Comparison of ENCODE assay signal across 8 cellular contexts in the genomic region with DNA sequence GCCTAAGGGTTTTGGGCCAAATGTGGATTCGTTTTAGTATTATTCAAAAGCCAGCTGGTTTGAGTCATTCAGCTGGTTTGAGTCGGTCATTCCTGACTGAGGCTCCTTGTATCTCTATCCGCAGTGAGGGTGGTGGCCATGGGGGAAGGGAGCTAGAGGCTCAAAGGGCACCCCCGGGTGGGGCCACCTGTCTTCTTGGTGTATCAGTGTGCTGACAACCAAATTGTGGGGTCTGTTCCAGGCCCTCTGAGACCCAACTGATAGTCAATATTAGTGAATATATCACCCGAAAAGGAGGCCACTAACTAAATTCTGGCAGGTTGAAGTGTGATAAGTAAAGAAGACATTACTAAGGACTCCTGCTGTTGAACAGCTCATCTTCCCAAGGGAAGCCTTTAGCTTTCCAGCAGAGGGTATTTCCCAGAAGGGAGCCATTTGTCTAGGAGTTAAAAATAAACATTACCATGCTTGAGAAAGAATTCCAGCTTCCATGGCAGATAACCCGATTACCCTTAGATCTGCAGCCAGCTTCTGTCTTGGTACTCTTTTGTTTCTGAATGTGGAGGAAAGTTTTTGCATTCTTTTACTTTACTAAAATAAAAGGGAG. TPM values are rescaled to one million over a fixed set of nuclear protein-coding genes. Genes with fewer than 3 reads are reported as not detected.
DNase-seq lines count a peak whose midpoint lies in the region; ATAC-seq and TF ChIP-seq lines count a peak whose summit lies in the region.

No MANE protein-coding gene starts in this region.

- H3K23ac ChIP-seq in trophoblast cell (ENCODE audit: low read length): no peak overlapping the region

- no peak overlapping the region for H3K27ac ChIP-seq in trophoblast cell (ENCODE audit: low read depth, low read length)

- no peak overlapping the region for H2BK120ac ChIP-seq in trophoblast cell (ENCODE audit: insufficient read depth, low read length, poor library complexity)

- peak; percentile 65 for DNase-seq in ELF-1 (ENCODE audit: low read depth, low spot score)
- DNase-seq in NCI-H345 treated with DMSO at 0.1 percent for 48 hours (lab: John Stamatoyannopoulos, UW; ENCODE audit: unreplicated experiment): peak; percentile 35
- DNase-seq in erythroblast (lab: John Stamatoyannopoulos, UW): peak; percentile 7 to 11
- no peak for DNase-seq in trophoblast cell
- DNase-seq in left lobe of liver (ENCODE audit: low spot score): no peak
- no peak for DNase-seq in pons (ENCODE audit: low spot score)
- DNase-seq in AG08396 (ENCODE audit: low spot score): no peak

- H3K4me2 ChIP-seq in trophoblast cell (ENCODE audit: low read length): peak overlapping the region; percentile 45

- no peaks in the 10 kb centered on the region for H3K36me3 ChIP-seq in trophoblast cell (ENCODE audit: control insufficient read depth in 1 of 2, insufficient read depth in 2 of 2, low read length in 2 of 2)

- H3K4me3 ChIP-seq in trophoblast cell (ENCODE audit: low read depth, low read length): no peak overlapping the region

- ATAC-seq in left lobe of liver (no peak), HG03108 (IDR thresholded peaks at IDR 0.05; ENCODE audit: unreplicated experiment) (no peak)

- TF ChIP-seq POLR2A in erythroblast (IDR thresholded peaks at IDR 0.05; ENCODE audit: low read length): no peak

- no peaks in the 10 kb centered on the region for H3K4me1 ChIP-seq in trophoblast cell (ENCODE audit: control insufficient read depth in 1 of 2, insufficient read depth in 2 of 2, low read length in 2 of 2)

- no peak overlapping the region for H4K91ac ChIP-seq in trophoblast cell (ENCODE audit: low read depth, low read length)

- H2BK5ac ChIP-seq in trophoblast cell (ENCODE audit: low read depth, low read length, poor library complexity): no peak overlapping the region

- no peak overlapping the region for H3K18ac ChIP-seq in trophoblast cell (ENCODE audit: low read length)

- no peak overlapping the region for H4K8ac ChIP-seq in trophoblast cell (ENCODE audit: low read depth, low read length)

- H3K4ac ChIP-seq in trophoblast cell (ENCODE audit: low read depth, low read length): no peak overlapping the region

- H2AFZ ChIP-seq in trophoblast cell (ENCODE audit: insufficient read depth, low read length, poor library complexity): no peak overlapping the region

- H3K79me2 ChIP-seq in trophoblast cell (ENCODE audit: control insufficient read depth, insufficient read depth, low read length, poor library complexity): no peaks in the 10 kb centered on the region

- H3K79me1 ChIP-seq in trophoblast cell (ENCODE audit: low read length): no peaks in the 10 kb centered on the region

- H2BK12ac ChIP-seq in trophoblast cell (ENCODE audit: low read length): no peak overlapping the region

- no peak overlapping the region for H2AK5ac ChIP-seq in trophoblast cell (ENCODE audit: low read length)

- H3K9me3 ChIP-seq in trophoblast cell (ENCODE audit: insufficient read depth, low read depth, low read length): peaks cover 6% of the 10 kb centered on the region

- WGBS in trophoblast cell (ENCODE audit: extremely low coverage, insufficient coverage, insufficient read length): no CpG with 5 or more reads among the region's 6 CpGs

- no peak overlapping the region for H3K14ac ChIP-seq in trophoblast cell (ENCODE audit: low read length)

- no peaks in the 10 kb centered on the region for H3K27me3 ChIP-seq in trophoblast cell (ENCODE audit: insufficient read depth, low read length)

- no peak overlapping the region for H3K9ac ChIP-seq in trophoblast cell (ENCODE audit: low read length)

- no peak overlapping the region for H4K12ac ChIP-seq in trophoblast cell (ENCODE audit: low read depth, low read length)

RNA-seq across cellular contexts. Expression of gene DDX50, which starts 29.9 kb away (rescaled TPM):
- 31.1 and 31.4 TPM in 2 replicates for polyA plus RNA-seq in trophoblast cell (2013)
- total RNA-seq in left lobe of liver: 6.4 TPM

RNA-seq across cellular contexts. Expression of gene STOX1, which starts 43.9 kb away (rescaled TPM):
- 0.28 and 0.37 TPM in 2 replicates for polyA plus RNA-seq in trophoblast cell (2013)
- 0.60 TPM for total RNA-seq in left lobe of liver

Comparison
In these comparisons a context has a peak if more than half of its experiments do, and no peak if none do; other contexts are left out.
1. DNase-seq: peak in ELF-1 (single experiment), NCI-H345 treated with DMSO at 0.1 percent for 48 hours (single experiment) and erythroblast (2 of 2); none in trophoblast cell (0 of 2), left lobe of liver (single experiment), pons (single experiment) and AG08396 (single experiment).